Comparison of ENCODE assay signal across 8 cellular contexts in genomic region chr19:17075035-17075859, GRCh38. TPM values are rescaled to one million over a fixed set of nuclear protein-coding genes. Genes with fewer than 3 reads are reported as not detected.
DNase-seq lines count a peak whose midpoint lies in the region; ATAC-seq and TF ChIP-seq lines count a peak whose summit lies in the region.

A gene with protein sequence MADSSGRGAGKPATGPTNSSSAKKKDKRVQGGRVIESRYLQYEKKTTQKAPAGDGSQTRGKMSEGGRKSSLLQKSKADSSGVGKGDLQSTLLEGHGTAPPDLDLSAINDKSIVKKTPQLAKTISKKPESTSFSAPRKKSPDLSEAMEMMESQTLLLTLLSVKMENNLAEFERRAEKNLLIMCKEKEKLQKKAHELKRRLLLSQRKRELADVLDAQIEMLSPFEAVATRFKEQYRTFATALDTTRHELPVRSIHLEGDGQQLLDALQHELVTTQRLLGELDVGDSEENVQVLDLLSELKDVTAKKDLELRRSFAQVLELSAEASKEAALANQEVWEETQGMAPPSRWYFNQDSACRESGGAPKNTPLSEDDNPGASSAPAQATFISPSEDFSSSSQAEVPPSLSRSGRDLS (minus strand): TSS chr19:17075452. CDS start chr19:17075422, 30 bp downstream.
A gene with protein sequence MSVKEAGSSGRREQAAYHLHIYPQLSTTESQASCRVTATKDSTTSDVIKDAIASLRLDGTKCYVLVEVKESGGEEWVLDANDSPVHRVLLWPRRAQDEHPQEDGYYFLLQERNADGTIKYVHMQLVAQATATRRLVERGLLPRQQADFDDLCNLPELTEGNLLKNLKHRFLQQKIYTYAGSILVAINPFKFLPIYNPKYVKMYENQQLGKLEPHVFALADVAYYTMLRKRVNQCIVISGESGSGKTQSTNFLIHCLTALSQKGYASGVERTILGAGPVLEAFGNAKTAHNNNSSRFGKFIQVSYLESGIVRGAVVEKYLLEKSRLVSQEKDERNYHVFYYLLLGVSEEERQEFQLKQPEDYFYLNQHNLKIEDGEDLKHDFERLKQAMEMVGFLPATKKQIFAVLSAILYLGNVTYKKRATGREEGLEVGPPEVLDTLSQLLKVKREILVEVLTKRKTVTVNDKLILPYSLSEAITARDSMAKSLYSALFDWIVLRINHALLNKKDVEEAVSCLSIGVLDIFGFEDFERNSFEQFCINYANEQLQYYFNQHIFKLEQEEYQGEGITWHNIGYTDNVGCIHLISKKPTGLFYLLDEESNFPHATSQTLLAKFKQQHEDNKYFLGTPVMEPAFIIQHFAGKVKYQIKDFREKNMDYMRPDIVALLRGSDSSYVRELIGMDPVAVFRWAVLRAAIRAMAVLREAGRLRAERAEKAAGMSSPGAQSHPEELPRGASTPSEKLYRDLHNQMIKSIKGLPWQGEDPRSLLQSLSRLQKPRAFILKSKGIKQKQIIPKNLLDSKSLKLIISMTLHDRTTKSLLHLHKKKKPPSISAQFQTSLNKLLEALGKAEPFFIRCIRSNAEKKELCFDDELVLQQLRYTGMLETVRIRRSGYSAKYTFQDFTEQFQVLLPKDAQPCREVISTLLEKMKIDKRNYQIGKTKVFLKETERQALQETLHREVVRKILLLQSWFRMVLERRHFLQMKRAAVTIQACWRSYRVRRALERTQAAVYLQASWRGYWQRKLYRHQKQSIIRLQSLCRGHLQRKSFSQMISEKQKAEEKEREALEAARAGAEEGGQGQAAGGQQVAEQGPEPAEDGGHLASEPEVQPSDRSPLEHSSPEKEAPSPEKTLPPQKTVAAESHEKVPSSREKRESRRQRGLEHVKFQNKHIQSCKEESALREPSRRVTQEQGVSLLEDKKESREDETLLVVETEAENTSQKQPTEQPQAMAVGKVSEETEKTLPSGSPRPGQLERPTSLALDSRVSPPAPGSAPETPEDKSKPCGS (N-terminal part only) (plus strand): TSS chr19:17075777. CDS start chr19:17101718, 25,941 bp downstream.

- no peaks in the 10 kb centered on the region for H3K27me3 Mint-ChIP-seq in activated naive CD4-positive, alpha-beta T cell treated with anti-CD3 and anti-CD28 coated beads, Interleukin-2, amount 10 ng/mL, durations not matched to agents 7 days and 5 days

- WGBS in SK-N-SH (ENCODE audit: low lambda C conversion rate) = 1% methylated on average over 32 of the region's 101 CpGs
- WGBS in gastroesophageal sphincter (ENCODE audit: low coverage in 1 of 2), 2 donors = no CpG with 5 or more reads among the region's 101 CpGs

- peaks cover 21% of the 10 kb centered on the region for H3F3A ChIP-seq in SK-N-SH (replicated peaks; ENCODE audit: insufficient read depth)

- peaks cover 69% of the 10 kb centered on the region for H3K4me1 Mint-ChIP-seq in activated naive CD4-positive, alpha-beta T cell treated with anti-CD3 and anti-CD28 coated beads, Interleukin-2, amount 10 ng/mL, durations not matched to agents 7 days and 5 days

- peak; percentile 99 for DNase-seq in GM06990 (ENCODE audit: extremely low read depth, insufficient read length)
- peak; percentile 97 for DNase-seq in NCI-H1092 (lab: John Stamatoyannopoulos, UW)
- peak; percentile 99 for DNase-seq in SK-N-SH
- peak; percentile 100 for DNase-seq in activated naive CD4-positive, alpha-beta T cell treated with anti-CD3 and anti-CD28 coated beads, Interleukin-2, amount 10 ng/mL, durations not matched to agents 7 days and 5 days
- DNase-seq in substantia nigra (lab: John Stamatoyannopoulos, UW) = peak; percentile 79 to 100 (median 99)

- H3K4me3 ChIP-seq in GM06990 (replicated peaks; ENCODE audit: low read depth, low read length) (peak within 1 kb of the TSS; percentile 98), SK-N-SH (ENCODE audit: low read depth in 2 of 2, low read length in 1 of 2) (peak within 1 kb of the TSS; percentile 75 to 88), gastroesophageal sphincter (peak within 1 kb of the TSS; percentile 86 to 89), neutrophil (ENCODE audit: low read depth in 1 of 2, low read length in 1 of 2) (peak within 1 kb of the TSS; percentile 91 to 92)

- peaks cover 17 to 38% of the 10 kb centered on the region in 2 experiments; a peak in 2 of 4 replicates for H3K4me1 ChIP-seq in SK-N-SH (ENCODE audit: control insufficient read depth in 1 of 2, insufficient read depth in 2 of 2, low read depth in 1 of 2, low read length in 1 of 2)
- peaks cover 0 to 61% (median 37%) of the 10 kb centered on the region in 3 donors for H3K4me1 ChIP-seq in gastroesophageal sphincter
- H3K4me1 ChIP-seq in neutrophil (ENCODE audit: control insufficient read depth in 1 of 2, insufficient read depth in 1 of 2, low read depth in 1 of 2, low read length in 1 of 2) = peaks cover 54% of the 10 kb centered on the region in 2 experiments

- peak; percentile 73 for ATAC-seq in HG02588 (IDR thresholded peaks at IDR 0.05; ENCODE audit: unreplicated experiment)
- peak; percentile 93 for ATAC-seq in gastroesophageal sphincter

- CTCF ChIA-PET in SK-N-SH (lab: Yijun Ruan, JAX) = interaction anchor here (1.0 to 2.0 kb wide), 3 partner anchors 8 to 207 kb away, joined by 3 to 5 read pairs (median 3); partner anchors contain the start of gene ANKLE1
- CTCF ChIA-PET in activated naive CD4-positive, alpha-beta T cell treated with anti-CD3 and anti-CD28 coated beads, Interleukin-2, amount 10 ng/mL, durations not matched to agents 7 days and 5 days (lab: Charles Lee) = interaction anchor here (0.6 to 1.9 kb wide), 4 partner anchors 50 to 207 kb away, joined by 3 to 7 read pairs (median 5); no protein-coding TSS in a partner anchor

- H2AFZ ChIP-seq in SK-N-SH (ENCODE audit: low read depth) = peak within 1 kb of the TSS; percentile 93

- peak; percentile 72 to 78 for TF ChIP-seq POLR2A in gastroesophageal sphincter (IDR thresholded peaks at IDR 0.05)

- peaks cover 44% of the 10 kb centered on the region for H3K36me3 Mint-ChIP-seq in activated naive CD4-positive, alpha-beta T cell treated with anti-CD3 and anti-CD28 coated beads, Interleukin-2, amount 10 ng/mL, durations not matched to agents 7 days and 5 days

- peaks cover 11% of the 10 kb centered on the region; the same call in 1 of the 2 replicates for H4K20me1 ChIP-seq in SK-N-SH (ENCODE audit: insufficient read depth)

- peak within 1 kb of the TSS; percentile 99 for H3K4me3 Mint-ChIP-seq in activated naive CD4-positive, alpha-beta T cell treated with anti-CD3 and anti-CD28 coated beads, Interleukin-2, amount 10 ng/mL, durations not matched to agents 7 days and 5 days

- H3K36me3 ChIP-seq in GM06990 (ENCODE audit: control insufficient read depth, insufficient read depth, low read length) = peaks cover 5% of the 10 kb centered on the region
- no peaks in the 10 kb centered on the region for H3K36me3 ChIP-seq in SK-N-SH (replicated peaks in 1 of 2; ENCODE audit: control insufficient read depth in 1 of 2, insufficient read depth in 2 of 2, low read length in 1 of 2)
- H3K36me3 ChIP-seq in gastroesophageal sphincter = peaks cover 0 to 28% of the 10 kb centered on the region in 2 donors
- H3K36me3 ChIP-seq in neutrophil = peaks cover 21% of the 10 kb centered on the region

- TF ChIP-seq RAD21 in SK-N-SH (IDR thresholded peaks at IDR 0.05; ENCODE audit: low read length) = no peak

- no peaks in the 10 kb centered on the region for H3K9me2 ChIP-seq in SK-N-SH

- H3K9me3 ChIP-seq in SK-N-SH = no peaks in the 10 kb centered on the region
- H3K9me3 ChIP-seq in gastroesophageal sphincter = no peaks in the 10 kb centered on the region
- H3K9me3 ChIP-seq in neutrophil = no peaks in the 10 kb centered on the region

- TF ChIP-seq CTCF in GM06990 (IDR thresholded peaks at IDR 0.05; ENCODE audit: insufficient read depth, low read length, poor library complexity, severe bottlenecking) = no peak
- TF ChIP-seq CTCF in SK-N-SH (IDR thresholded peaks at IDR 0.05) = no peak
- TF ChIP-seq CTCF in gastroesophageal sphincter (IDR thresholded peaks at IDR 0.05) = no peak
- peak; percentile 35 for TF ChIP-seq CTCF in neutrophil (IDR thresholded peaks at IDR 0.05)

- peak within 1 kb of the TSS; percentile 98 for H3K27ac Mint-ChIP-seq in activated naive CD4-positive, alpha-beta T cell treated with anti-CD3 and anti-CD28 coated beads, Interleukin-2, amount 10 ng/mL, durations not matched to agents 7 days and 5 days

- H3K9me3 Mint-ChIP-seq in activated naive CD4-positive, alpha-beta T cell treated with anti-CD3 and anti-CD28 coated beads, Interleukin-2, amount 10 ng/mL, durations not matched to agents 7 days and 5 days = no peaks in the 10 kb centered on the region

- TF ChIP-seq EP300 in SK-N-SH (IDR thresholded peaks at IDR 0.05; ENCODE audit: borderline replicate concordance in 1 of 2, low read depth in 1 of 2, low read length in 1 of 2) (peak in 1 of 2 experiments; percentile 74; a peak in 1 of 4 replicates), gastroesophageal sphincter (IDR thresholded peaks at IDR 0.05) (no peak)

- no peaks in the 10 kb centered on the region for H3K27me3 ChIP-seq in GM06990 (replicated peaks; ENCODE audit: control insufficient read depth, insufficient read depth, low read length)
- H3K27me3 ChIP-seq in SK-N-SH (ENCODE audit: insufficient read depth) = no peaks in the 10 kb centered on the region
- no peaks in the 10 kb centered on the region for H3K27me3 ChIP-seq in gastroesophageal sphincter
- no peaks in the 10 kb centered on the region for H3K27me3 ChIP-seq in neutrophil

- H3K4me2 ChIP-seq in SK-N-SH = peak within 1 kb of the TSS; percentile 98

- H3K79me2 ChIP-seq in SK-N-SH (ENCODE audit: insufficient read depth) = peaks cover 70% of the 10 kb centered on the region

- peak within 1 kb of the TSS; percentile 72 for H3K27ac ChIP-seq in SK-N-SH (ENCODE audit: low read depth in 2 of 2, low read length in 1 of 2)
- H3K27ac ChIP-seq in gastroesophageal sphincter = peak within 1 kb of the TSS; percentile 68 to 92 (median 88)
- H3K27ac ChIP-seq in neutrophil = peak within 1 kb of the TSS; percentile 93
- peak within 1 kb of the TSS; percentile 98 for H3K27ac ChIP-seq in substantia nigra (ENCODE audit: low read depth, low read length, poor library complexity, severe bottlenecking)

- POLR2A ChIA-PET in SK-N-SH (lab: Yijun Ruan, JAX) = no interaction called here

- H3K9ac ChIP-seq in SK-N-SH = peak within 1 kb of the TSS; percentile 93

TF ChIP-seq in SK-N-SH, 30 proteins besides CTCF, POLR2A, EP300 and RAD21 (continues in another document):
- TF ChIP-seq GABPA (IDR thresholded peaks at IDR 0.05; ENCODE audit: low read depth) = peak; percentile 53; the same call in 1 of the 2 replicates

RNA-seq across cellular contexts. Expression of the first gene that starts in this region (rescaled TPM):
- polyA plus RNA-seq in SK-N-SH (2012; rRNA removed) = 7.4 and 9.6 TPM in 2 replicates
- polyA plus RNA-seq in SK-N-SH (2012; cell fraction: cytosol; rRNA removed) = 7.0 and 8.5 TPM in 2 replicates
- 12.9 and 16.9 TPM in 2 replicates for polyA plus RNA-seq in SK-N-SH (2012; cell fraction: nucleus; rRNA removed)
- 1 to 10 TPM; 3.2 to 6.4 (median 5.5) TPM for total RNA-seq in gastroesophageal sphincter

RNA-seq across cellular contexts. Expression of the second gene that starts in this region (rescaled TPM):
- 28.4 and 37.6 TPM in 2 replicates for polyA plus RNA-seq in SK-N-SH (2012; rRNA removed)
- polyA plus RNA-seq in SK-N-SH (2012; cell fraction: cytosol; rRNA removed) = 15.1 and 22.1 TPM in 2 replicates
- 120 and 128 TPM in 2 replicates for polyA plus RNA-seq in SK-N-SH (2012; cell fraction: nucleus; rRNA removed)
- total RNA-seq in gastroesophageal sphincter = 10 to 100 TPM; 38.1 to 77.7 (median 66.2) TPM

Comparison
In these comparisons a context has a peak if more than half of its experiments do, and no peak if none do; other contexts are left out.
1. Peak in every context shown above with its lines: DNase-seq, ATAC-seq, H3K4me3 ChIP-seq and H3K27ac ChIP-seq.